1 cellular context compared by ENCODE assay signal in genomic region chr6:27565839-27566779, GRCh38.
A peak's percentile ranks its signal among the peaks of the same experiment; 100 is the strongest.
TF ChIP-seq lines count a peak whose summit lies in the region.

No MANE protein-coding gene starts in this region.

TF ChIP-seq in GM23338, 12 proteins besides CTCF, POLR2A, EP300 and RAD21:
- TF ChIP-seq, protein P1, sequence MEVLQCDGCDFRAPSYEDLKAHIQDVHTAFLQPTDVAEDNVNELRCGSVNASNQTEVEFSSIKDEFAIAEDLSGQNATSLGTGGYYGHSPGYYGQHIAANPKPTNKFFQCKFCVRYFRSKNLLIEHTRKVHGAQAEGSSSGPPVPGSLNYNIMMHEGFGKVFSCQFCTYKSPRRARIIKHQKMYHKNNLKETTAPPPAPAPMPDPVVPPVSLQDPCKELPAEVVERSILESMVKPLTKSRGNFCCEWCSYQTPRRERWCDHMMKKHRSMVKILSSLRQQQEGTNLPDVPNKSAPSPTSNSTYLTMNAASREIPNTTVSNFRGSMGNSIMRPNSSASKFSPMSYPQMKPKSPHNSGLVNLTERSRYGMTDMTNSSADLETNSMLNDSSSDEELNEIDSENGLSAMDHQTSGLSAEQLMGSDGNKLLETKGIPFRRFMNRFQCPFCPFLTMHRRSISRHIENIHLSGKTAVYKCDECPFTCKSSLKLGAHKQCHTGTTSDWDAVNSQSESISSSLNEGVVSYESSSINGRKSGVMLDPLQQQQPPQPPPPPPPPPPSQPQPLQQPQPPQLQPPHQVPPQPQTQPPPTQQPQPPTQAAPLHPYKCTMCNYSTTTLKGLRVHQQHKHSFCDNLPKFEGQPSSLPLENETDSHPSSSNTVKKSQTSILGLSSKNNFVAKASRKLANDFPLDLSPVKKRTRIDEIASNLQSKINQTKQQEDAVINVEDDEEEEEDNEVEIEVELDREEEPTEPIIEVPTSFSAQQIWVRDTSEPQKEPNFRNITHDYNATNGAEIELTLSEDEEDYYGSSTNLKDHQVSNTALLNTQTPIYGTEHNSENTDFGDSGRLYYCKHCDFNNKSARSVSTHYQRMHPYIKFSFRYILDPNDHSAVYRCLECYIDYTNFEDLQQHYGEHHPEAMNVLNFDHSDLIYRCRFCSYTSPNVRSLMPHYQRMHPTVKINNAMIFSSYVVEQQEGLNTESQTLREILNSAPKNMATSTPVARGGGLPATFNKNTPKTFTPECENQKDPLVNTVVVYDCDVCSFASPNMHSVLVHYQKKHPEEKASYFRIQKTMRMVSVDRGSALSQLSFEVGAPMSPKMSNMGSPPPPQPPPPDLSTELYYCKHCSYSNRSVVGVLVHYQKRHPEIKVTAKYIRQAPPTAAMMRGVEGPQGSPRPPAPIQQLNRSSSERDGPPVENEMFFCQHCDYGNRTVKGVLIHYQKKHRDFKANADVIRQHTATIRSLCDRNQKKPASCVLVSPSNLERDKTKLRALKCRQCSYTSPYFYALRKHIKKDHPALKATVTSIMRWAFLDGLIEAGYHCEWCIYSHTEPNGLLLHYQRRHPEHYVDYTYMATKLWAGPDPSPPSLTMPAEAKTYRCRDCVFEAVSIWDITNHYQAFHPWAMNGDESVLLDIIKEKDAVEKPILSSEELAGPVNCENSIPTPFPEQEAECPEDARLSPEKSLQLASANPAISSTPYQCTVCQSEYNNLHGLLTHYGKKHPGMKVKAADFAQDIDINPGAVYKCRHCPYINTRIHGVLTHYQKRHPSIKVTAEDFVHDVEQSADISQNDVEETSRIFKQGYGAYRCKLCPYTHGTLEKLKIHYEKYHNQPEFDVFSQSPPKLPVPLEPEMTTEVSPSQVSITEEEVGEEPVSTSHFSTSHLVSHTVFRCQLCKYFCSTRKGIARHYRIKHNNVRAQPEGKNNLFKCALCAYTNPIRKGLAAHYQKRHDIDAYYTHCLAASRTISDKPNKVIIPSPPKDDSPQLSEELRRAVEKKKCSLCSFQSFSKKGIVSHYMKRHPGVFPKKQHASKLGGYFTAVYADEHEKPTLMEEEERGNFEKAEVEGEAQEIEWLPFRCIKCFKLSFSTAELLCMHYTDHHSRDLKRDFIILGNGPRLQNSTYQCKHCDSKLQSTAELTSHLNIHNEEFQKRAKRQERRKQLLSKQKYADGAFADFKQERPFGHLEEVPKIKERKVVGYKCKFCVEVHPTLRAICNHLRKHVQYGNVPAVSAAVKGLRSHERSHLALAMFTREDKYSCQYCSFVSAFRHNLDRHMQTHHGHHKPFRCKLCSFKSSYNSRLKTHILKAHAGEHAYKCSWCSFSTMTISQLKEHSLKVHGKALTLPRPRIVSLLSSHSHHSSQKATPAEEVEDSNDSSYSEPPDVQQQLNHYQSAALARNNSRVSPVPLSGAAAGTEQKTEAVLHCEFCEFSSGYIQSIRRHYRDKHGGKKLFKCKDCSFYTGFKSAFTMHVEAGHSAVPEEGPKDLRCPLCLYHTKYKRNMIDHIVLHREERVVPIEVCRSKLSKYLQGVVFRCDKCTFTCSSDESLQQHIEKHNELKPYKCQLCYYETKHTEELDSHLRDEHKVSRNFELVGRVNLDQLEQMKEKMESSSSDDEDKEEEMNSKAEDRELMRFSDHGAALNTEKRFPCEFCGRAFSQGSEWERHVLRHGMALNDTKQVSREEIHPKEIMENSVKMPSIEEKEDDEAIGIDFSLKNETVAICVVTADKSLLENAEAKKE (CRISPR knock-in tag; IDR thresholded peaks at IDR 0.05), result no peak
- TF ChIP-seq, protein P2, sequence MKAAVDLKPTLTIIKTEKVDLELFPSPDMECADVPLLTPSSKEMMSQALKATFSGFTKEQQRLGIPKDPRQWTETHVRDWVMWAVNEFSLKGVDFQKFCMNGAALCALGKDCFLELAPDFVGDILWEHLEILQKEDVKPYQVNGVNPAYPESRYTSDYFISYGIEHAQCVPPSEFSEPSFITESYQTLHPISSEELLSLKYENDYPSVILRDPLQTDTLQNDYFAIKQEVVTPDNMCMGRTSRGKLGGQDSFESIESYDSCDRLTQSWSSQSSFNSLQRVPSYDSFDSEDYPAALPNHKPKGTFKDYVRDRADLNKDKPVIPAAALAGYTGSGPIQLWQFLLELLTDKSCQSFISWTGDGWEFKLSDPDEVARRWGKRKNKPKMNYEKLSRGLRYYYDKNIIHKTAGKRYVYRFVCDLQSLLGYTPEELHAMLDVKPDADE (IDR thresholded peaks at IDR 0.05), result no peak
- TF ChIP-seq ZNF114 (CRISPR knock-in tag; IDR thresholded peaks at IDR 0.05) (no peak), POLR2AphosphoS5 (IDR thresholded peaks at IDR 0.05; ENCODE audit: low read depth) (no peak), NANOG (IDR thresholded peaks at IDR 0.05; ENCODE audit: borderline replicate concordance) (no peak), CREB1 (CRISPR knock-in tag; IDR thresholded peaks at IDR 0.05; ENCODE audit: low read depth) (peak; percentile 69), ZNF331 (CRISPR knock-in tag; IDR thresholded peaks at IDR 0.05; ENCODE audit: low read depth) (no peak)
